Comparison of ENCODE assay signal across 27 cellular contexts in genomic region chr13:112718318-112718717, GRCh38. TPM values are rescaled to one million over a fixed set of nuclear protein-coding genes. Genes with fewer than 3 reads are reported as not detected.
DNase-seq lines count a peak whose midpoint lies in the region; ATAC-seq and TF ChIP-seq lines count a peak whose summit lies in the region.
"Had no signal": no experiment of that assay in that cellular context is flagged by ENCODE, and none has a peak within 500 bp of the region (broad histone marks: within the 10 kb centered on the region; RNA-seq: fewer than 3 reads in every experiment).

No MANE protein-coding gene starts in this region.

- H3K4me3 ChIP-seq in heart left ventricle (no peak overlapping the region), spleen (no peak overlapping the region)
- H3K4me3 ChIP-seq: GM12878, K562, SJCRH30 had no signal

- no peaks in the 10 kb centered on the region for H3K27me3 Mint-ChIP-seq in mesothelial cell of epicardium (ENCODE audit: low read depth)
- H3K27me3 Mint-ChIP-seq: B cell had no signal

- ATAC-seq in left ventricle myocardium superior (no peak), heart left ventricle (no peak), GM21717 (IDR thresholded peaks at IDR 0.05; ENCODE audit: unreplicated experiment) (no peak), GM18909 (IDR thresholded peaks at IDR 0.05; ENCODE audit: poor library complexity, unreplicated experiment) (no peak)
- ATAC-seq: CD8-positive, alpha-beta T cell; GM12878; K562; Right ventricle myocardium inferior; SK-N-SH treated with all-trans-retinoic acid at 6 μM for 48 hours had no signal

- peaks cover 15% of the 10 kb centered on the region for H3K36me3 Mint-ChIP-seq in mesothelial cell of epicardium

- no peak for TF ChIP-seq POLR2A in heart left ventricle (IDR thresholded peaks at IDR 0.05)
- no peak for TF ChIP-seq POLR2A in spleen (IDR thresholded peaks at IDR 0.05)

- DNase-seq in left ventricle myocardium superior, result peak; percentile 20
- no peak for DNase-seq in heart left ventricle
- DNase-seq in mesothelial cell of epicardium (ENCODE audit: low spot score in 2 of 2, unreplicated experiment in 2 of 2), result no peak
- DNase-seq in spleen, result peak; percentile 57
- no peak for DNase-seq in middle frontal gyrus (ENCODE audit: extremely low spot score, low spot score)
- DNase-seq: CD8-positive, alpha-beta T cell; DMS 273 treated with DMSO at 0.1 percent for 48 hours; DMS79; EL; GDM1; Kasumi-1; NCI-H1105 treated with DMSO at 0.1 percent for 48 hours; NCI-H146; NCI-H1930; NCI-H2107; NCI-H524; NCI-H748 treated with DMSO at 0.1 percent for 48 hours; SJCRH30 had no signal

- H3K27ac ChIP-seq in heart left ventricle (no peak overlapping the region), spleen (no peak overlapping the region)
- H3K27ac ChIP-seq: 22Rv1, C4-2B, SJCRH30 had no signal

- H3K27ac Mint-ChIP-seq in mesothelial cell of epicardium, result peak overlapping the region; percentile 99
- H3K27ac Mint-ChIP-seq: B cell; CD8-positive, alpha-beta T cell had no signal

- H3K9me3 ChIP-seq in heart left ventricle (peaks cover 0 to 11% (median 0%) of the 10 kb centered on the region in 12 donors), spleen (no peaks in the 10 kb centered on the region)
- H3K9me3 ChIP-seq: SJCRH30 had no signal

- WGBS in heart left ventricle, 4 donors, result 96 to 97% (median 96%) methylated on average over 9 of the region's 9 CpGs
- WGBS in spleen, 5 donors, result 96 to 98% (median 97%) methylated on average over 9 of the region's 9 CpGs

- H3K4me3 Mint-ChIP-seq in mesothelial cell of epicardium, result no peak overlapping the region
- H3K4me3 Mint-ChIP-seq: B cell; CD8-positive, alpha-beta T cell had no signal

- H3K9me3 Mint-ChIP-seq in mesothelial cell of epicardium, result peaks cover 7% of the 10 kb centered on the region
- H3K9me3 Mint-ChIP-seq: CD8-positive, alpha-beta T cell had no signal

- TF ChIP-seq CTCF in heart left ventricle (IDR thresholded peaks at IDR 0.05) (no peak), mesothelial cell of epicardium (IDR thresholded peaks at IDR 0.05; ENCODE audit: unreplicated experiment) (no peak), spleen (IDR thresholded peaks at IDR 0.05 in 8 of 11, conservative IDR thresholded peaks at IDR 0.05 in 3 of 11) (no peak)

- H3K4me1 ChIP-seq in heart left ventricle, result peaks cover 4 to 35% (median 17%) of the 10 kb centered on the region in 12 donors
- H3K4me1 ChIP-seq in spleen, result peaks cover 0 to 32% (median 13%) of the 10 kb centered on the region in 6 donors

- H3K27me3 ChIP-seq in heart left ventricle, result no peaks in the 10 kb centered on the region
- no peaks in the 10 kb centered on the region for H3K27me3 ChIP-seq in spleen (replicated peaks in 1 of 7)
- H3K27me3 ChIP-seq: SJCRH30 had no signal

- H3K36me3 ChIP-seq in heart left ventricle, result peaks cover 0 to 10% (median 0%) of the 10 kb centered on the region in 9 donors
- H3K36me3 ChIP-seq in spleen, result peaks cover 0 to 19% (median 0%) of the 10 kb centered on the region in 6 donors
- H3K36me3 ChIP-seq: SJCRH30 had no signal

- H3K4me1 Mint-ChIP-seq in mesothelial cell of epicardium, result peaks cover 76% of the 10 kb centered on the region
- H3K4me1 Mint-ChIP-seq: B cell had no signal

- intact Hi-C loops in left ventricle myocardium superior (cut with micrococcal nuclease) (no loop called here), heart left ventricle (cut with DNase I) (no loop called here), spleen (cut with DNase I; ENCODE audit: low total_unique reads) (no loop called here)

RNA-seq across cellular contexts. Expression of gene ATP11A, which starts 28.5 kb away (rescaled TPM):
- total RNA-seq in left ventricle myocardium superior, result 102 TPM
- 100 to 1,000 TPM in 5 of 9 donors, 10 to 100 TPM in 4; 51.4 to 146 (median 110) TPM for total RNA-seq in heart left ventricle
- polyA plus RNA-seq in heart left ventricle, result 10 to 100 TPM; 20.5 to 91.2 TPM
- 107 to 114 TPM (median 112 TPM) in 3 replicates for total RNA-seq in mesothelial cell of epicardium
- total RNA-seq in spleen, result 10 to 100 TPM; 57.3 to 91.3 (median 65.0) TPM
- 1 to 10 TPM; 2.7 to 5.5 (median 3.0) TPM for polyA plus RNA-seq in spleen

Comparison
In these comparisons a context has a peak if more than half of its experiments do, and no peak if none do; other contexts are left out.
1. DNase-seq: peak in left ventricle myocardium superior (single experiment) and spleen (single experiment); none in heart left ventricle (0 of 5), mesothelial cell of epicardium (0 of 2) and middle frontal gyrus (single experiment).